ENCODE assay signal across 19 cellular contexts in genomic region chr3:127529346-127530188, GRCh38.
"Had no signal": no experiment of that assay in that cellular context is flagged by ENCODE, and none has a peak within 500 bp of the region (broad histone marks: within the 10 kb centered on the region; RNA-seq: fewer than 3 reads in every experiment).

No MANE protein-coding gene starts in this region.

- H3K27me3 ChIP-seq: cardiac muscle cell, vagina had no signal

- H3K36me3 ChIP-seq: cardiac muscle cell, vagina, WERI-Rb-1 had no signal

- H3K27ac Mint-ChIP-seq: activated CD4-positive, alpha-beta memory T cell treated with anti-CD3 and anti-CD28 coated beads for 36 hours; activated naive CD8-positive, alpha-beta T cell; activated T-helper 1 cell treated with anti-CD3 and anti-CD28 coated beads, Interleukin-12 subunit alpha, Interleukin-12 subunit beta, Interleukin-2, Interleukin-4 antibody, amounts not matched to agents 30 ng/mL and 10 ng/mL and 1 ng/mL, durations not matched to agents 14 hours and 24 hours and 36 hours; effector memory CD8-positive, alpha-beta T cell; nephron progenitor cell; progenitor cell of endocrine pancreas had no signal

- H3K4me1 ChIP-seq: vagina had no signal

- DNase-seq: activated CD4-positive, alpha-beta memory T cell treated with anti-CD3 and anti-CD28 coated beads for 36 hours; activated T-cell treated with anti-CD3 and anti-CD28 coated beads for 4 hours; effector memory CD8-positive, alpha-beta T cell; foreskin fibroblast; kidney; midbrain; nephron progenitor cell; stimulated activated CD4-positive, alpha-beta T cell treated with anti-CD3 and anti-CD28 coated beads, Interleukin-12 subunit alpha, Interleukin-12 subunit beta, amount 100 ng/mL, for 4 hours; stimulated activated CD4-positive, alpha-beta T cell treated with anti-CD3 and anti-CD28 coated beads, Interleukin-1b, Interleukin-23, amount 100 ng/mL, for 48 hours; stimulated activated CD8-positive, alpha-beta memory T cell treated with anti-CD3 and anti-CD28 coated beads, Interleukin-4, amount 100 ng/mL, for 48 hours; stimulated activated naive CD8-positive, alpha-beta T cell treated with anti-CD3 and anti-CD28 coated beads, Interleukin-15, Interleukin-2, amounts not matched to agents 100 U/mL and 50 U/mL, for 24 hours; T-helper 2 cell; trophoblast cell; WERI-Rb-1 had no signal

- H3K9me3 ChIP-seq: vagina had no signal

- H3K36me3 Mint-ChIP-seq: activated CD4-positive, alpha-beta memory T cell treated with anti-CD3 and anti-CD28 coated beads for 36 hours; activated naive CD8-positive, alpha-beta T cell had no signal

- H3K4me3 ChIP-seq: cardiac muscle cell, vagina had no signal

- H3K4me3 Mint-ChIP-seq: activated CD4-positive, alpha-beta memory T cell treated with anti-CD3 and anti-CD28 coated beads for 36 hours; activated naive CD8-positive, alpha-beta T cell; activated T-helper 1 cell treated with anti-CD3 and anti-CD28 coated beads, Interleukin-12 subunit alpha, Interleukin-12 subunit beta, Interleukin-2, Interleukin-4 antibody, amounts not matched to agents 30 ng/mL and 10 ng/mL and 1 ng/mL, durations not matched to agents 14 hours and 24 hours and 36 hours; effector memory CD8-positive, alpha-beta T cell; nephron progenitor cell had no signal

- H3K27ac ChIP-seq: cardiac muscle cell, vagina, WERI-Rb-1 had no signal

- H3K9me3 Mint-ChIP-seq: activated T-helper 1 cell treated with anti-CD3 and anti-CD28 coated beads, Interleukin-12 subunit alpha, Interleukin-12 subunit beta, Interleukin-2, Interleukin-4 antibody, amounts not matched to agents 30 ng/mL and 10 ng/mL and 1 ng/mL, durations not matched to agents 14 hours and 24 hours and 36 hours; effector memory CD8-positive, alpha-beta T cell had no signal
